ENCODE assay signal across 12 cellular contexts in genomic region chr3:14147617-14148016, GRCh38. TPM values are rescaled to one million over a fixed set of nuclear protein-coding genes. Genes with fewer than 3 reads are reported as not detected.
A peak's percentile ranks its signal among the peaks of the same experiment; 100 is the strongest.
DNase-seq lines count a peak whose midpoint lies in the region; ATAC-seq and TF ChIP-seq lines count a peak whose summit lies in the region.
"Had no signal": no experiment of that assay in that cellular context is flagged by ENCODE, and none has a peak within 500 bp of the region (broad histone marks: within the 10 kb centered on the region; RNA-seq: fewer than 3 reads in every experiment).

No MANE protein-coding gene starts in this region.

- WGBS in neuronal stem cell (ENCODE audit: extremely low coverage in 2 of 2, insufficient read length in 2 of 2, insufficient replicate concordance in 1 of 2), 2 donors: no CpG with 5 or more reads among the region's 12 CpGs

- H3K27ac ChIP-seq in CD4-positive, CD25-positive, alpha-beta regulatory T cell (ENCODE audit: insufficient read depth, low read length, poor library complexity, severe bottlenecking): no peak overlapping the region
- H3K27ac ChIP-seq in coronary artery (peak overlapping the region; percentile 30 to 76), neuronal stem cell (replicated peaks; ENCODE audit: low read length) (no peak overlapping the region), substantia nigra (ENCODE audit: low read depth, low read length, poor library complexity, severe bottlenecking) (no peak overlapping the region)

- no peak for ATAC-seq in CD4-positive, CD25-positive, alpha-beta regulatory T cell (ENCODE audit: low read depth in 2 of 2)
- no peak for ATAC-seq in HG03469 (IDR thresholded peaks at IDR 0.05; ENCODE audit: unreplicated experiment)
- ATAC-seq: activated T-cell treated with anti-CD3 and anti-CD28 coated beads, Interleukin-2, amount 50 U/mL, for 72 hours; HepG2 had no signal

- no peak overlapping the region for H3K4me3 ChIP-seq in CD4-positive, CD25-positive, alpha-beta regulatory T cell (ENCODE audit: low read depth, low read length)
- H3K4me3 ChIP-seq in coronary artery (no peak overlapping the region), neuronal stem cell (ENCODE audit: low read length in 2 of 2) (no peak overlapping the region)

- H3K36me3 Mint-ChIP-seq in CD4-positive, CD25-positive, alpha-beta regulatory T cell: peaks cover 36% of the 10 kb centered on the region
- H3K36me3 Mint-ChIP-seq in HFFc6 (ENCODE audit: low read depth): peaks cover 30% of the 10 kb centered on the region

- H2BK120ac ChIP-seq in neuronal stem cell (ENCODE audit: low read depth, low read length): no peak overlapping the region

- TF ChIP-seq CTCF in HFFc6 (IDR thresholded peaks at IDR 0.05) (no peak), coronary artery (IDR thresholded peaks at IDR 0.05) (no peak)

- H3K9ac ChIP-seq in neuronal stem cell (ENCODE audit: low read depth, low read length, poor library complexity): peak overlapping the region; percentile 2

- DNase-seq in CD4-positive, CD25-positive, alpha-beta regulatory T cell: no peak
- DNase-seq in HFFc6 (no peak), coronary artery (ENCODE audit: low spot score) (peak; percentile 50), neuronal stem cell (ENCODE audit: low spot score) (no peak), substantia nigra (lab: John Stamatoyannopoulos, UW) (no peak), NCI-H187 treated with DMSO at 0.1 percent for 48 hours (lab: John Stamatoyannopoulos, UW) (no peak)
- no peak for DNase-seq in stimulated activated CD4-positive, alpha-beta T cell treated with anti-CD3 and anti-CD28 coated beads, Interleukin-15, amount 100 ng/mL, for 24 hours
- DNase-seq: activated T-cell treated with anti-CD3 and anti-CD28 coated beads, Interleukin-2, amount 50 U/mL, for 72 hours; NCI-H1092 treated with DMSO at 0.1 percent for 48 hours; stimulated activated CD4-positive, alpha-beta T cell treated with anti-CD3 and anti-CD28 coated beads, Interleukin-1b, Interleukin-23, amount 100 ng/mL, for 48 hours had no signal

- peaks cover 35% of the 10 kb centered on the region for H3K4me1 ChIP-seq in CD4-positive, CD25-positive, alpha-beta regulatory T cell (ENCODE audit: control insufficient read depth, insufficient read depth, low read length, poor library complexity, severe bottlenecking)
- H3K4me1 ChIP-seq in neuronal stem cell (ENCODE audit: control insufficient read depth in 2 of 2, insufficient read depth in 1 of 2, low read depth in 1 of 2, low read length in 2 of 2): peaks cover 7 to 18% of the 10 kb centered on the region in 2 donors

- H3K36me3 ChIP-seq in CD4-positive, CD25-positive, alpha-beta regulatory T cell (ENCODE audit: control insufficient read depth, insufficient read depth, low read length): peaks cover 49% of the 10 kb centered on the region
- H3K36me3 ChIP-seq in neuronal stem cell (replicated peaks in 1 of 2; ENCODE audit: control insufficient read depth in 2 of 2, insufficient read depth in 2 of 2, low read length in 2 of 2): peaks cover 22 to 83% of the 10 kb centered on the region in 2 donors

- H3K14ac ChIP-seq in neuronal stem cell (ENCODE audit: low read length): no peak overlapping the region

- peak overlapping the region; percentile 87 to 98 (median 98) for H3K27ac Mint-ChIP-seq in CD4-positive, CD25-positive, alpha-beta regulatory T cell
- H3K27ac Mint-ChIP-seq in HFFc6: peak overlapping the region; percentile 70
- H3K27ac Mint-ChIP-seq: activated T-cell treated with anti-CD3 and anti-CD28 coated beads, Interleukin-2, amount 50 U/mL, for 72 hours had no signal

- no peak overlapping the region for H3K4me3 Mint-ChIP-seq in CD4-positive, CD25-positive, alpha-beta regulatory T cell
- H3K4me3 Mint-ChIP-seq in HFFc6: no peak overlapping the region
- H3K4me3 Mint-ChIP-seq: activated T-cell treated with anti-CD3 and anti-CD28 coated beads, Interleukin-2, amount 50 U/mL, for 72 hours had no signal

- no peak overlapping the region for H2BK12ac ChIP-seq in neuronal stem cell (ENCODE audit: low read length)

- H3K4me2 ChIP-seq in neuronal stem cell (ENCODE audit: insufficient read depth, low read length, poor library complexity, severe bottlenecking): no peak overlapping the region

- H2AFZ ChIP-seq in neuronal stem cell (ENCODE audit: low read length): no peak overlapping the region

- no peak overlapping the region for H2BK15ac ChIP-seq in neuronal stem cell (ENCODE audit: low read length)

- no peak overlapping the region for H4K8ac ChIP-seq in neuronal stem cell (ENCODE audit: low read depth, low read length)

- peaks cover 17 to 36% (median 23%) of the 10 kb centered on the region in 4 donors for H3K4me1 Mint-ChIP-seq in CD4-positive, CD25-positive, alpha-beta regulatory T cell
- H3K4me1 Mint-ChIP-seq in HFFc6 (ENCODE audit: low read depth): peaks cover 60% of the 10 kb centered on the region

- H2AK5ac ChIP-seq in neuronal stem cell (ENCODE audit: low read depth, low read length): no peak overlapping the region

- H3K9me3 Mint-ChIP-seq in CD4-positive, CD25-positive, alpha-beta regulatory T cell: peaks cover 0 to 1% (median 0%) of the 10 kb centered on the region in 7 donors
- no peaks in the 10 kb centered on the region for H3K9me3 Mint-ChIP-seq in HFFc6
- H3K9me3 Mint-ChIP-seq: activated T-cell treated with anti-CD3 and anti-CD28 coated beads, Interleukin-2, amount 50 U/mL, for 72 hours had no signal

- no peaks in the 10 kb centered on the region for H3K79me1 ChIP-seq in neuronal stem cell (ENCODE audit: low read depth, low read length)

- no peaks in the 10 kb centered on the region for H3K27me3 Mint-ChIP-seq in CD4-positive, CD25-positive, alpha-beta regulatory T cell
- peaks cover 5% of the 10 kb centered on the region for H3K27me3 Mint-ChIP-seq in HFFc6 (ENCODE audit: insufficient read depth)

- H3K4ac ChIP-seq in neuronal stem cell (ENCODE audit: low read length): no peak overlapping the region

- no peaks in the 10 kb centered on the region for H3K27me3 ChIP-seq in CD4-positive, CD25-positive, alpha-beta regulatory T cell (ENCODE audit: control insufficient read depth, insufficient read depth, low read length)
- no peaks in the 10 kb centered on the region for H3K27me3 ChIP-seq in neuronal stem cell (ENCODE audit: control insufficient read depth in 3 of 3, insufficient read depth in 3 of 3, low read depth in 1 of 3, low read length in 3 of 3)

- H3K23ac ChIP-seq in neuronal stem cell (ENCODE audit: low read depth, low read length, poor library complexity): peak overlapping the region; percentile 32

- no peak overlapping the region for H3K18ac ChIP-seq in neuronal stem cell (ENCODE audit: low read length)

- no peak overlapping the region for H2BK5ac ChIP-seq in neuronal stem cell (ENCODE audit: low read length)

- no peaks in the 10 kb centered on the region for H3K9me3 ChIP-seq in CD4-positive, CD25-positive, alpha-beta regulatory T cell (ENCODE audit: control insufficient read depth in 2 of 2, low read length in 2 of 2)
- no peaks in the 10 kb centered on the region for H3K9me3 ChIP-seq in neuronal stem cell (replicated peaks in 1 of 2; ENCODE audit: control insufficient read depth in 2 of 2, insufficient read depth in 1 of 2, low read depth in 1 of 2, low read length in 2 of 2)

- H4K91ac ChIP-seq in neuronal stem cell (ENCODE audit: low read depth, low read length, poor library complexity): no peak overlapping the region

RNA-seq across cellular contexts. Expression of gene TMEM43, which starts 22.8 kb away (rescaled TPM):
- 50.2 TPM for total RNA-seq in CD4-positive, CD25-positive, alpha-beta regulatory T cell
- polyA plus RNA-seq in CD4-positive, CD25-positive, alpha-beta regulatory T cell: 10 to 100 TPM; 73.7 to 81.0 (median 76.3) TPM
- total RNA-seq in HFFc6 (2021; fragmentation: NEBNext Ultra II Directional; extraction: Animal tissue kit (Norgen Biotek cat#: 25700)): 10 to 100 TPM; 73.3 to 90.8 (median 80.7) TPM
- polyA plus RNA-seq in neuronal stem cell (2013, experiment 1 of 2): 17.2 TPM
- polyA plus RNA-seq in neuronal stem cell (2013, experiment 2 of 2): 17.7 TPM

RNA-seq across cellular contexts. Expression of gene CHCHD4, which starts 22.9 kb away (rescaled TPM):
- 3.6 TPM for total RNA-seq in CD4-positive, CD25-positive, alpha-beta regulatory T cell
- 10 to 100 TPM; 10.3 to 21.1 (median 16.5) TPM for polyA plus RNA-seq in CD4-positive, CD25-positive, alpha-beta regulatory T cell
- total RNA-seq in HFFc6 (2021; fragmentation: NEBNext Ultra II Directional; extraction: Animal tissue kit (Norgen Biotek cat#: 25700)): 10 to 100 TPM in 3 of 6 experiments, 1 to 10 TPM in 3; 9.4 to 12.0 (median 10.1) TPM
- polyA plus RNA-seq in neuronal stem cell (2013, experiment 1 of 2): 11.8 TPM
- 11.6 TPM for polyA plus RNA-seq in neuronal stem cell (2013, experiment 2 of 2)

RNA-seq across cellular contexts. Expression of gene XPC, which starts 30.8 kb away (rescaled TPM):
- total RNA-seq in CD4-positive, CD25-positive, alpha-beta regulatory T cell: 75.5 TPM
- 10 to 100 TPM; 31.3 to 42.7 (median 36.9) TPM for polyA plus RNA-seq in CD4-positive, CD25-positive, alpha-beta regulatory T cell
- total RNA-seq in HFFc6 (2021; fragmentation: NEBNext Ultra II Directional; extraction: Animal tissue kit (Norgen Biotek cat#: 25700)): 10 to 100 TPM; 38.7 to 40.3 (median 39.5) TPM
- polyA plus RNA-seq in neuronal stem cell (2013, experiment 1 of 2): 22.9 TPM
- polyA plus RNA-seq in neuronal stem cell (2013, experiment 2 of 2): 23.6 TPM

RNA-seq across cellular contexts. Expression of gene LSM3, which starts 31.0 kb away (rescaled TPM):
- 6.6 TPM for total RNA-seq in CD4-positive, CD25-positive, alpha-beta regulatory T cell
- 10 to 100 TPM; 19.1 to 25.7 (median 22.9) TPM for polyA plus RNA-seq in CD4-positive, CD25-positive, alpha-beta regulatory T cell
- 10 to 100 TPM; 15.5 to 21.1 (median 18.7) TPM for total RNA-seq in HFFc6 (2021; fragmentation: NEBNext Ultra II Directional; extraction: Animal tissue kit (Norgen Biotek cat#: 25700))
- 30.5 TPM for polyA plus RNA-seq in neuronal stem cell (2013, experiment 1 of 2)
- 31.6 TPM for polyA plus RNA-seq in neuronal stem cell (2013, experiment 2 of 2)

Comparison
In these comparisons a context has a peak if more than half of its experiments do, and no peak if none do; other contexts are left out.
1. H3K27ac ChIP-seq: peak in coronary artery (2 of 2); none in CD4-positive, CD25-positive, alpha-beta regulatory T cell (single experiment), neuronal stem cell (single experiment) and substantia nigra (single experiment).